ENCODE assay signal across 11 cellular contexts in the genomic region with DNA sequence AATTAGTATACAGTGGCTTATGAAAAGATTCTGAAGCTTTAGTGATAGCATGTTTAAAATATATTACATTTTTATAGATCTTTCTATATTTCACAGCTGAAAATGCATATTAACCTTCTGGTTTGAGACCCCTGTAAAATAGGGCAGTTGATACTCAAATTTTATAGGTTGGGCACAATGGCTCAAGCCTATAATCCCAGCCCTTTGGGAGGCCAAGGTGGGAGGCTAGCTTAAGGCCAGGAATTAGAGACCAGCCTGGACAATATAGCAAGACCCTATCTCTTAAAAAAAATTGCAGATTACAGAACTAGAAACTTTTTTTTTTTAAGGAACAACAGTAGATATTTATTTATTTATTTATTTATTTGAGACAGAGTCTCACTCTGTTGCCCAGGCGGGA.
"Had no signal": no experiment of that assay in that cellular context is flagged by ENCODE, and none has a peak within 500 bp of the region (broad histone marks: within the 10 kb centered on the region; RNA-seq: fewer than 3 reads in every experiment).

No MANE protein-coding gene starts in this region.

- H3K4me3 ChIP-seq: GM23248, GM23338, HAP-1 had no signal

- FAIRE-seq: H1, H54 had no signal

- H3K4me2 ChIP-seq: GM23338 had no signal

- H3K36me3 ChIP-seq: HAP-1 had no signal

- H3K9me3 ChIP-seq: HAP-1 had no signal

- H3K4me1 ChIP-seq: HAP-1 had no signal

- DNase-seq: GM23248, GOT3, H7, H9, HCEC 1CT, HFFc6 had no signal

- H3K27ac ChIP-seq: GM23248 had no signal

- H3K9ac ChIP-seq: GM23248 had no signal

- ATAC-seq: GM23338, HCT116 had no signal

- H2AFZ ChIP-seq: GM23248, GM23338 had no signal
